12 cellular contexts compared by ENCODE assay signal in genomic region chr13:49314344-49314882, GRCh38.
A peak's percentile ranks its signal among the peaks of the same experiment; 100 is the strongest.
DNase-seq lines count a peak whose midpoint lies in the region; ATAC-seq and TF ChIP-seq lines count a peak whose summit lies in the region.
"Had no signal": no experiment of that assay in that cellular context is flagged by ENCODE, and none has a peak within 500 bp of the region (broad histone marks: within the 10 kb centered on the region; RNA-seq: fewer than 3 reads in every experiment).

No MANE protein-coding gene starts in this region.

- ATAC-seq in activated CD4-positive, CD25-positive, alpha-beta regulatory T cell treated with anti-CD3 and anti-CD28 coated beads, Interleukin-2, amount 50 U/mL, for 24 hours = peak; percentile 28 to 36
- peak; percentile 12 for ATAC-seq in upper lobe of right lung
- ATAC-seq: T-cell had no signal

- H3F3A ChIP-seq in MM.1S (ENCODE audit: insufficient read depth, low read length) = no peaks in the 10 kb centered on the region

- H3K4me1 ChIP-seq in mucosa of rectum (ENCODE audit: control insufficient read depth in 2 of 2, insufficient read depth in 2 of 2, low read length in 2 of 2) (peaks cover 8 to 13% of the 10 kb centered on the region in 2 donors), upper lobe of right lung (peaks cover 17% of the 10 kb centered on the region), BE2C (no peaks in the 10 kb centered on the region), MM.1S (ENCODE audit: low read length) (no peaks in the 10 kb centered on the region)

- no peaks in the 10 kb centered on the region for H4K20me1 ChIP-seq in MM.1S (ENCODE audit: insufficient read depth, low read length)

- no peak overlapping the region for H3K4me2 ChIP-seq in MM.1S (ENCODE audit: low read depth, low read length)

- H3K36me3 ChIP-seq in mucosa of rectum (ENCODE audit: control insufficient read depth in 2 of 2, insufficient read depth in 2 of 2, low read length in 2 of 2) = peaks cover 4 to 8% of the 10 kb centered on the region in 2 donors
- no peaks in the 10 kb centered on the region for H3K36me3 ChIP-seq in upper lobe of right lung
- H3K36me3 ChIP-seq in BE2C = no peaks in the 10 kb centered on the region
- no peaks in the 10 kb centered on the region for H3K36me3 ChIP-seq in MM.1S (replicated peaks; ENCODE audit: insufficient read depth, low read length)

- no peak overlapping the region for H3K9ac ChIP-seq in mucosa of rectum (ENCODE audit: low read depth in 1 of 2, low read length in 2 of 2)
- no peak overlapping the region for H3K9ac ChIP-seq in MM.1S (ENCODE audit: low read length)

- DNase-seq in activated CD4-positive, CD25-positive, alpha-beta regulatory T cell (lab: John Stamatoyannopoulos, UW) = no peak
- DNase-seq in dorsolateral prefrontal cortex (no peak), upper lobe of right lung (no peak), BE2C (no peak), NCI-H1436 (lab: John Stamatoyannopoulos, UW) (no peak), MM.1S (no peak)
- DNase-seq: activated T-cell treated with anti-CD3 and anti-CD28 coated beads for 4 hours; effector memory CD4-positive, alpha-beta T cell; midbrain; T-cell had no signal

- H3K27ac ChIP-seq in dorsolateral prefrontal cortex = peak overlapping the region in 32 of 59 donors; percentile 9 to 80 (median 51)
- H3K27ac ChIP-seq in mucosa of rectum (ENCODE audit: low read depth in 2 of 2, low read length in 2 of 2) = peak overlapping the region; percentile 56 to 79
- peak overlapping the region; percentile 80 for H3K27ac ChIP-seq in upper lobe of right lung
- H3K27ac ChIP-seq in MM.1S (ENCODE audit: low read length) = no peak overlapping the region

- intact Hi-C loops in dorsolateral prefrontal cortex (cut with DNase I) = no loop called here
- intact Hi-C loops in upper lobe of right lung (cut with DNase I) = no loop called here

- H3K27me3 ChIP-seq in dorsolateral prefrontal cortex (no peaks in the 10 kb centered on the region), mucosa of rectum (ENCODE audit: control insufficient read depth in 2 of 2, insufficient read depth in 2 of 2, low read length in 2 of 2) (no peaks in the 10 kb centered on the region), upper lobe of right lung (no peaks in the 10 kb centered on the region), BE2C (no peaks in the 10 kb centered on the region), MM.1S (replicated peaks; ENCODE audit: insufficient read depth, low read length) (no peaks in the 10 kb centered on the region)

- H3K9me3 ChIP-seq in mucosa of rectum (ENCODE audit: control insufficient read depth in 2 of 2, low read length in 2 of 2) = no peaks in the 10 kb centered on the region
- no peaks in the 10 kb centered on the region for H3K9me3 ChIP-seq in upper lobe of right lung
- H3K9me3 ChIP-seq in BE2C = no peaks in the 10 kb centered on the region
- no peaks in the 10 kb centered on the region for H3K9me3 ChIP-seq in MM.1S (replicated peaks; ENCODE audit: insufficient read depth, low read length)

- H3K4me3 ChIP-seq in dorsolateral prefrontal cortex (no peak overlapping the region), mucosa of rectum (ENCODE audit: low read length in 2 of 2) (no peak overlapping the region), upper lobe of right lung (peak overlapping the region; percentile 2), BE2C (ENCODE audit: low read depth, low read length) (no peak overlapping the region), MM.1S (ENCODE audit: low read length) (no peak overlapping the region)

- H2AFZ ChIP-seq in MM.1S (ENCODE audit: low read length) = no peak overlapping the region

- TF ChIP-seq CTCF in dorsolateral prefrontal cortex (IDR thresholded peaks at IDR 0.05 in 54 of 56, conservative IDR thresholded peaks at IDR 0.05 in 2 of 56; ENCODE audit: low read depth in 1 of 56, partially characterized antibody in 56 of 56) (no peak), upper lobe of right lung (IDR thresholded peaks at IDR 0.05) (no peak), BE2C (IDR thresholded peaks at IDR 0.05; ENCODE audit: low read depth, low read length) (no peak), MM.1S (IDR thresholded peaks at IDR 0.05; ENCODE audit: low read length) (no peak)

- H3K79me2 ChIP-seq in MM.1S (ENCODE audit: low read length) = no peaks in the 10 kb centered on the region

- H3K9me2 ChIP-seq in MM.1S (replicated peaks; ENCODE audit: insufficient read depth, low read length) = no peaks in the 10 kb centered on the region
